8 cellular contexts compared by ENCODE assay signal in the genomic region with DNA sequence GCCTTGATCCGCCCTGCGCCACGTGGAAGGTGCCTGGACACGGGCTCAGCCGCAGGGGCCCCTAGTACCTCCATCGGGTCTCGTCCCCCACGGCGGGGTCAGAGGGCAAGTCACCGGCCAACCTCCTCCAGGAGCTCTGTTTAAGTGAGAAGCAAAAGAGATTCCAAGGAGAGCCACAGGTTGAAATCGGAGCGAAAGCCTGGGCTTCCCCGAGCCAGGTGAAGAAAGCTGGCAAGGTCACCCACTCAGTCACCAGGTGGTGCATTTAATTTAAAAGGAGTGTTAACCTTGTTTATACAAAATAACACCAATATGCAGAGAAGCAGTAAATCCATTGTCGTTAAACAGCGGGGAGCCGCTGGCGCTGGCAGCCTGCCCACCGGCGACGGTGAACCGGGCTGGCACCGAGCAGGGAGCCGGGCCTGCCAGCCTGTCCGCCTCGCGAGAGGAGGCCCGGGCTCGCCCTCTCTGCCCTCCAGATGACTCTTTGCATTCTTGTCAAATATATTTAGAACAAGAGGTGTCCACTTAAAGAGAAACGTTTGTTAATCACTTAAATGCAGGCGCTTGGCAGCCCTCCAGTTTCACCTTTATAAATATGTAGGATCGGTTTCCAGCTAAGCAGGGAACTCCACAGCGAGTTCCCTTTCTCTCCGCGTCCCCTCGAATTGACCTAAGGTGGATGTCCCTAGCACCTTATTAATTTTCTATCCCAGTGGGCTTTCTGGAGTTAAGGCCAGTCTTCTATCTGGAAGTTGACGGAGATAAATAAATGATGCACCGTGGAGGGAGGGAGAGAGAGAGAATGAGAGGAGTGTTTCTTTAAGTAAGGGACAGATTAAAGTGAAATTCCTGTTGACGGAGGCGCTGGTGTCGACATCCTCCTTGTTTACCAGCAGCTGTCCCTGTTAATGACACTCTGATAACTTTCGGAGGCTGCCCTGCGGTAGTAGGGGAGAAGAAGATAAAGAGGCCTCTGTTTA.
DNase-seq lines count a peak whose midpoint lies in the region; ATAC-seq and TF ChIP-seq lines count a peak whose summit lies in the region.

No MANE protein-coding gene starts in this region.

- H3K79me2 ChIP-seq in GM23338 (replicated peaks; ENCODE audit: insufficient read depth): no peaks in the 10 kb centered on the region

- DNase-seq in GM23338 (ENCODE audit: low spot score) (peak; percentile 69), NCI-H2171 treated with DMSO at 0.1 percent for 48 hours (lab: John Stamatoyannopoulos, UW) (peak; percentile 73), lung microvascular endothelial cell (ENCODE audit: low read depth in 2 of 2) (peak; percentile 18 to 59), GM13976 (ENCODE audit: low spot score) (no peak)
- DNase-seq in activated CD4-positive, alpha-beta T cell treated with anti-CD3 and anti-CD28 coated beads for 1 hour: no peak

- peak overlapping the region; percentile 73 for H3K4me3 Mint-ChIP-seq in GM23338
- peak overlapping the region; percentile 51 for H3K4me3 Mint-ChIP-seq in dendritic cell treated with granulocyte-macrophage colony-stimulating factor and Interleukin-4, amounts not matched to agents 40 ng/mL and 50 ng/mL, for 4 days

- peaks cover 12% of the 10 kb centered on the region; the same call in 2 of the 3 replicates for H3K4me1 Mint-ChIP-seq in GM23338
- H3K4me1 Mint-ChIP-seq in dendritic cell treated with granulocyte-macrophage colony-stimulating factor and Interleukin-4, amounts not matched to agents 40 ng/mL and 50 ng/mL, for 4 days (ENCODE audit: low read depth): peaks cover 23% of the 10 kb centered on the region

- H3K27ac ChIP-seq in GM23338 (ENCODE audit: low read depth) (no peak overlapping the region), urinary bladder (ENCODE audit: low read depth) (no peak overlapping the region)

- H3K27ac Mint-ChIP-seq in GM23338: no peak overlapping the region
- H3K27ac Mint-ChIP-seq in dendritic cell treated with granulocyte-macrophage colony-stimulating factor and Interleukin-4, amounts not matched to agents 40 ng/mL and 50 ng/mL, for 4 days: no peak overlapping the region

- 0 out of 2 replicates have a peak, but pooled peaks cover 10% of the 10 kb centered on the region for H4K20me1 ChIP-seq in GM23338 (replicated peaks; ENCODE audit: insufficient read depth)

- H3K9me2 ChIP-seq in GM23338 (ENCODE audit: insufficient read depth): no peaks in the 10 kb centered on the region

- peaks cover 19% of the 10 kb centered on the region for H3K4me1 ChIP-seq in GM23338 (ENCODE audit: insufficient read depth)
- no peaks in the 10 kb centered on the region for H3K4me1 ChIP-seq in urinary bladder (ENCODE audit: insufficient read depth)

- H2AFZ ChIP-seq in GM23338: no peak overlapping the region

- 21% methylated on average over 42 of the region's 42 CpGs for WGBS in urinary bladder

- TF ChIP-seq CTCF in GM23338 (conservative IDR thresholded peaks at IDR 0.05; ENCODE audit: low read depth in 2 of 2) (no peak), GM13976 (IDR thresholded peaks at IDR 0.05; ENCODE audit: borderline replicate concordance, control extremely low read depth, extremely low read depth, insufficient read depth, missing control alignments) (no peak)

- H3K27me3 ChIP-seq in GM23338 (ENCODE audit: insufficient read depth): peaks cover 100% of the 10 kb centered on the region

- H3K36me3 ChIP-seq in GM23338 (ENCODE audit: insufficient read depth): no peaks in the 10 kb centered on the region
- H3K36me3 ChIP-seq in urinary bladder (ENCODE audit: insufficient read depth): no peaks in the 10 kb centered on the region

- H3K36me3 Mint-ChIP-seq in GM23338 (ENCODE audit: low read depth): no peaks in the 10 kb centered on the region
- no peaks in the 10 kb centered on the region for H3K36me3 Mint-ChIP-seq in dendritic cell treated with granulocyte-macrophage colony-stimulating factor and Interleukin-4, amounts not matched to agents 40 ng/mL and 50 ng/mL, for 4 days (ENCODE audit: low read depth)

- H3K9me3 Mint-ChIP-seq in GM23338: no peaks in the 10 kb centered on the region
- H3K9me3 Mint-ChIP-seq in dendritic cell treated with granulocyte-macrophage colony-stimulating factor and Interleukin-4, amounts not matched to agents 40 ng/mL and 50 ng/mL, for 4 days: no peaks in the 10 kb centered on the region

- peak; percentile 73 for ATAC-seq in GM23338
- ATAC-seq in HG02610 (IDR thresholded peaks at IDR 0.05; ENCODE audit: unreplicated experiment): no peak

- H3K4me2 ChIP-seq in GM23338: peak overlapping the region; percentile 89

- H3F3A ChIP-seq in GM23338 (replicated peaks; ENCODE audit: low read depth): peaks cover 5% of the 10 kb centered on the region; the same call in 1 of the 2 replicates

- H3K4me3 ChIP-seq in GM23338 (peak overlapping the region; percentile 61), urinary bladder (ENCODE audit: low read depth, low read length) (peak overlapping the region; percentile 6)

- in situ Hi-C loops in GM13976 (cut with MboI; ENCODE audit: low sequenced_read_pairs, unreplicated experiment): no loop called here

- peaks cover 72% of the 10 kb centered on the region for H3K27me3 Mint-ChIP-seq in GM23338 (ENCODE audit: insufficient read depth, low read depth, poor library complexity)
- peaks cover 57% of the 10 kb centered on the region for H3K27me3 Mint-ChIP-seq in dendritic cell treated with granulocyte-macrophage colony-stimulating factor and Interleukin-4, amounts not matched to agents 40 ng/mL and 50 ng/mL, for 4 days

- intact Hi-C loops in dendritic cell treated with granulocyte-macrophage colony-stimulating factor and Interleukin-4, amounts not matched to agents 40 ng/mL and 50 ng/mL, for 4 days (cut with micrococcal nuclease): no loop called here

TF ChIP-seq in GM23338, 12 proteins besides CTCF, POLR2A, EP300 and RAD21:
- TF ChIP-seq EZH2 (IDR thresholded peaks at IDR 0.05; ENCODE audit: low read depth, unreplicated experiment) (peak; percentile 55), POLR2AphosphoS5 (IDR thresholded peaks at IDR 0.05; ENCODE audit: low read depth) (no peak), NANOG (IDR thresholded peaks at IDR 0.05; ENCODE audit: borderline replicate concordance) (peak; percentile 28; the same call in 1 of the 2 replicates)
TF ChIP-seq in GM23338: peak in this region for 2.

Comparison
In these comparisons a context has a peak if more than half of its experiments do, and no peak if none do; other contexts are left out.
1. DNase-seq: peak in GM23338 (single experiment), NCI-H2171 treated with DMSO at 0.1 percent for 48 hours (single experiment) and lung microvascular endothelial cell (2 of 2); none in GM13976 (single experiment) and activated CD4-positive, alpha-beta T cell treated with anti-CD3 and anti-CD28 coated beads for 1 hour (single experiment).